In the genomic region with DNA sequence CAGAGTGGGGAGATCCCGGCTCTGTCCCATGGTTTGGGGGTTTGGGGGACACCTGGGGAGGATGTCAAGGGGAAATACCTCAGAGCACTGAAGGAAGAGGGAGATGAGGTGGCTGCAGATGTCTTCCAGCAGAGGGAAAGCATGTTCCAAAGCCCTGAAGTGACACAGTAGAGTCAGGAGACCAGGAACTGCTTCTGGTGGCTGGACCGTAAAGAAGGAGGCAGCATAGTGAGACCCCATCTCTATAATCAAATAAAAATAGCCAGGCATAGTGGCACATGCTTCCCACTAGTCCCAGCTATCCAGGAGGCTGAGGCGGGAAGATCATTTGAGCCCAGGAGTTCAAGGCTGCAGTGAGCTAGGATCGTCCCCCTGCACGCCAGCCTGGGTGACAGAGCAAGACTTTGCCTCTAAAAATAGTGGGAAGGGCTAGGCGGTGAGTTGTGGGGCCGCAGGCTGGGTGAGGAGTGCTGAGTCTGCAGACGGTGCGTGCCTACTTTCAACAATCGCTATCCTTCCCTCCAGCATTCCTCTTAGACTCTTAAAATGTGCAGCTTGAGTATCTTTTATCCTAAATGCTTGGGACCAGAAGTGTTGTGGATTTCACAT, we compare ENCODE assay signal across 23 cellular contexts. TPM values are rescaled to one million over a fixed set of nuclear protein-coding genes. Genes with fewer than 3 reads are reported as not detected.
DNase-seq lines count a peak whose midpoint lies in the region; ATAC-seq, FAIRE-seq and TF ChIP-seq lines count a peak whose summit lies in the region.
"Had no signal": no experiment of that assay in that cellular context is flagged by ENCODE, and none has a peak within 500 bp of the region (broad histone marks: within the 10 kb centered on the region; RNA-seq: fewer than 3 reads in every experiment).

No MANE protein-coding gene starts in this region.

- H3K9ac ChIP-seq in K562 (ENCODE audit: insufficient read depth in 1 of 2, low read depth in 2 of 2, low read length in 2 of 2): no peak overlapping the region
- H3K9ac ChIP-seq in PC-3 (ENCODE audit: low read length): no peak overlapping the region
- H3K9ac ChIP-seq: BLaER1 treated with 17β-estradiol and CSF1 and Interleukin-3, amounts not matched to agents 10 nM and 100 nM had no signal

- TF ChIP-seq RAD21 in K562 (CRISPR knock-in tag; conservative IDR thresholded peaks at IDR 0.05 in 1 of 2, IDR thresholded peaks at IDR 0.05 in 1 of 2): no peak

- BruUV-seq in MCF 10A (replicated peaks; lab: Mats Ljungman, UMichigan) (no TSS peak), K562 (replicated peaks; lab: Mats Ljungman, UMichigan) (no TSS peak), PC-3 (replicated peaks; lab: Mats Ljungman, UMichigan) (no TSS peak)

- H4K20me1 ChIP-seq in K562 (replicated peaks; ENCODE audit: control insufficient read depth, insufficient read depth, low read length) (no peaks in the 10 kb centered on the region), PC-3 (ENCODE audit: low read length) (no peaks in the 10 kb centered on the region)
- H4K20me1 ChIP-seq: BLaER1 treated with 17β-estradiol and CSF1 and Interleukin-3, amounts not matched to agents 10 nM and 100 nM had no signal

- H3K9me3 ChIP-seq in breast epithelium: no peaks in the 10 kb centered on the region
- no peaks in the 10 kb centered on the region for H3K9me3 ChIP-seq in K562 (replicated peaks; ENCODE audit: control insufficient read depth, insufficient read depth, low read depth, low read length)
- no peaks in the 10 kb centered on the region for H3K9me3 ChIP-seq in PC-3 (ENCODE audit: low read length)
- H3K9me3 ChIP-seq: BLaER1 treated with 17β-estradiol and CSF1 and Interleukin-3, amounts not matched to agents 10 nM and 100 nM had no signal

- H3K4me1 ChIP-seq in breast epithelium (peaks cover 8 to 21% of the 10 kb centered on the region in 2 donors), K562 (replicated peaks in 1 of 2; ENCODE audit: control insufficient read depth in 2 of 2, insufficient read depth in 2 of 2, low read length in 2 of 2) (peaks cover 6 to 14% of the 10 kb centered on the region in 2 experiments), PC-3 (ENCODE audit: insufficient read depth, low read length) (peaks cover 33% of the 10 kb centered on the region)

- in situ Hi-C loops in K562 (cut with MboI): loop anchor here (10.0 kb wide), 1 partner anchor 153 kb away; no protein-coding TSS in a partner anchor

- peak overlapping the region; percentile 88 to 91 for H3K27ac ChIP-seq in breast epithelium
- no peak overlapping the region for H3K27ac ChIP-seq in K562 (ENCODE audit: extremely low read depth, low read depth, low read length)
- H3K27ac ChIP-seq in PC-3 (ENCODE audit: low read length): no peak overlapping the region
- H3K27ac ChIP-seq: 22Rv1; BLaER1 treated with 17β-estradiol and CSF1 and Interleukin-3, amounts not matched to agents 10 nM and 100 nM had no signal

- H3K4me3 ChIP-seq in breast epithelium (no peak overlapping the region), K562 (no peak overlapping the region), PC-3 (ENCODE audit: low read length) (no peak overlapping the region)
- H3K4me3 ChIP-seq: BLaER1 treated with 17β-estradiol and CSF1 and Interleukin-3, amounts not matched to agents 10 nM and 100 nM had no signal

- no peaks in the 10 kb centered on the region for H3K9me2 ChIP-seq in PC-3 (replicated peaks; ENCODE audit: low read length)

- POLR2A ChIA-PET in MCF 10A (lab: Yijun Ruan, JAX) (interaction anchor here (0.5 kb wide), 1 partner anchor 25 kb away, joined by 4 read pairs; no protein-coding TSS in a partner anchor), K562 (lab: Yijun Ruan, JAX) (interaction anchor here (0.5 kb wide), 1 partner anchor 20 kb away, joined by 3 read pairs; no protein-coding TSS in a partner anchor), PC-3 (lab: Charles Lee; ENCODE audit: unreplicated experiment) (no interaction called here)

- TF ChIP-seq EP300 in K562 (IDR thresholded peaks at IDR 0.05; ENCODE audit: low read length): no peak

- TF ChIP-seq CTCF in breast epithelium (IDR thresholded peaks at IDR 0.05): no peak
- TF ChIP-seq CTCF in MCF 10A (IDR thresholded peaks at IDR 0.05; ENCODE audit: unreplicated experiment): no peak
- TF ChIP-seq CTCF in K562 (IDR thresholded peaks at IDR 0.05 in 2 of 3, conservative IDR thresholded peaks at IDR 0.05 in 1 of 3; ENCODE audit: insufficient read depth in 2 of 3, low read depth in 1 of 3, low read length in 3 of 3): no peak
- no peak for TF ChIP-seq CTCF in mesothelial cell of epicardium (IDR thresholded peaks at IDR 0.05; ENCODE audit: unreplicated experiment)
- no peak for TF ChIP-seq CTCF in PC-3 (conservative IDR thresholded peaks at IDR 0.05; ENCODE audit: low read depth, low read length)

- H3K9me3 Mint-ChIP-seq in MCF 10A (ENCODE audit: unreplicated experiment) (no peaks in the 10 kb centered on the region), mesothelial cell of epicardium (no peaks in the 10 kb centered on the region)
- H3K9me3 Mint-ChIP-seq: CD4-positive, alpha-beta memory T cell had no signal

- DNase-seq in breast epithelium (ENCODE audit: low spot score in 2 of 2) (no peak), MCF 10A (ENCODE audit: unreplicated experiment) (no peak), K562 (ENCODE audit: extremely low read depth in 1 of 4, low spot score in 3 of 4) (no peak), mesothelial cell of epicardium (ENCODE audit: low spot score in 2 of 2, unreplicated experiment in 2 of 2) (no peak), PC-3 (no peak), NCI-H2029 treated with DMSO at 0.1 percent for 48 hours (lab: John Stamatoyannopoulos, UW) (no peak)
- DNase-seq: ACHN; CD4-positive, alpha-beta memory T cell; DND-41; NCI-H1105; NCI-H2029; NCI-H2171; NCI-H345; NCI-H524; NCI-H82; OCI-M1; Right ventricle myocardium superior had no signal

- no peaks in the 10 kb centered on the region for H3K9me1 ChIP-seq in K562 (ENCODE audit: control insufficient read depth, insufficient read depth, low read length)

- WGBS in K562 (ENCODE audit: insufficient coverage, low coverage, missing lambda C conversion rate): 57% methylated on average over 10 of the region's 10 CpGs

- no peak overlapping the region for H2AFZ ChIP-seq in K562 (ENCODE audit: low read depth, low read length)
- no peak overlapping the region for H2AFZ ChIP-seq in PC-3 (ENCODE audit: low read length)

- no peak for FAIRE-seq in K562 (lab: Jason Lieb, UNC)
- FAIRE-seq: GM12892, H54 had no signal

- H3K4me1 Mint-ChIP-seq in MCF 10A (ENCODE audit: insufficient read depth, unreplicated experiment) (peaks cover 9% of the 10 kb centered on the region), mesothelial cell of epicardium (peaks cover 67% of the 10 kb centered on the region)
- H3K4me1 Mint-ChIP-seq: CD4-positive, alpha-beta memory T cell had no signal

- H3F3A ChIP-seq in PC-3 (ENCODE audit: low read length, unreplicated experiment): no peaks in the 10 kb centered on the region

- CTCF ChIA-PET in MCF 10A (lab: Yijun Ruan, JAX) (interaction anchor here (1.7 kb wide), 1 partner anchor 182 kb away, joined by 4 read pairs; no protein-coding TSS in a partner anchor), K562 (lab: Yijun Ruan, JAX; ENCODE audit: low intra/inter-chr PET ratio) (interaction anchor here (0.5 kb wide), 1 partner anchor 263 kb away, joined by 3 read pairs; no protein-coding TSS in a partner anchor), PC-3 (lab: Charles Lee) (no interaction called here)

- H3K27ac Mint-ChIP-seq in MCF 10A (ENCODE audit: low read depth, unreplicated experiment): no peak overlapping the region
- H3K27ac Mint-ChIP-seq in mesothelial cell of epicardium: peak overlapping the region; percentile 97
- H3K27ac Mint-ChIP-seq: CD4-positive, alpha-beta memory T cell had no signal

- H3K27me3 Mint-ChIP-seq in MCF 10A (ENCODE audit: insufficient read depth, unreplicated experiment): peaks cover 30% of the 10 kb centered on the region
- H3K27me3 Mint-ChIP-seq in mesothelial cell of epicardium (ENCODE audit: low read depth): no peaks in the 10 kb centered on the region

- 0 out of 3 replicates have a peak, but pooled peaks have one; percentile 22 for ATAC-seq in K562
- ATAC-seq in GM21576 (IDR thresholded peaks at IDR 0.05; ENCODE audit: unreplicated experiment): no peak
- no peak for ATAC-seq in PC-3
- ATAC-seq in GM21360 (IDR thresholded peaks at IDR 0.05; ENCODE audit: unreplicated experiment): no peak

- H3K36me3 ChIP-seq in breast epithelium (no peaks in the 10 kb centered on the region), K562 (ENCODE audit: control insufficient read depth, insufficient read depth, low read length) (no peaks in the 10 kb centered on the region), PC-3 (ENCODE audit: low read depth, low read length) (no peaks in the 10 kb centered on the region)
- H3K36me3 ChIP-seq: BLaER1 treated with 17β-estradiol and CSF1 and Interleukin-3, amounts not matched to agents 10 nM and 100 nM had no signal

- H3K27me3 ChIP-seq in breast epithelium (no peaks in the 10 kb centered on the region), K562 (ENCODE audit: control insufficient read depth in 2 of 2, insufficient read depth in 2 of 2, low read length in 2 of 2) (no peaks in the 10 kb centered on the region), PC-3 (ENCODE audit: low read length) (no peaks in the 10 kb centered on the region)

- H3K4me3 Mint-ChIP-seq in MCF 10A (ENCODE audit: unreplicated experiment) (no peak overlapping the region), mesothelial cell of epicardium (no peak overlapping the region)
- H3K4me3 Mint-ChIP-seq: CD4-positive, alpha-beta memory T cell had no signal

- TF ChIP-seq POLR2A in breast epithelium (IDR thresholded peaks at IDR 0.05) (no peak), K562 (conservative IDR thresholded peaks at IDR 0.05) (no peak)

- H3K79me2 ChIP-seq in K562 (ENCODE audit: control insufficient read depth, insufficient read depth, low read length): no peaks in the 10 kb centered on the region
- no peaks in the 10 kb centered on the region for H3K79me2 ChIP-seq in PC-3 (ENCODE audit: low read length)

- intact Hi-C loops in breast epithelium (cut with DNase I; ENCODE audit: low total_unique reads): no loop called here
- intact Hi-C loops in MCF 10A (cut with micrococcal nuclease): no loop called here
- intact Hi-C loops in K562 (cut with micrococcal nuclease): no loop called here
- intact Hi-C loops in PC-3 (cut with micrococcal nuclease): no loop called here

- H3K4me2 ChIP-seq in K562 (ENCODE audit: insufficient read depth, low read length) (no peak overlapping the region), PC-3 (ENCODE audit: low read length) (no peak overlapping the region)

- H3K36me3 Mint-ChIP-seq in MCF 10A (ENCODE audit: insufficient read depth, unreplicated experiment) (no peaks in the 10 kb centered on the region), mesothelial cell of epicardium (no peaks in the 10 kb centered on the region)
- H3K36me3 Mint-ChIP-seq: CD4-positive, alpha-beta memory T cell had no signal

RNA-seq across cellular contexts. Expression of a gene that starts 26.2 kb away (rescaled TPM):
- 100 to 1,000 TPM in 1 of 3 donors, 10 to 100 TPM in 1, 1 to 10 TPM in 1; 6.6 to 110 (median 87.2) TPM for total RNA-seq in breast epithelium
- total RNA-seq in MCF 10A (2022): 34.6 and 37.8 TPM in 2 replicates
- 7.6 and 9.1 TPM in 2 replicates for total RNA-seq in K562 (2011; cell fraction: chromatin; rRNA removed; ENCODE audit: low replicate concordance)
- 13.3 and 13.7 TPM in 2 replicates for total RNA-seq in K562 (2011; cell fraction: nucleolus; rRNA removed)
- 10.1 and 12.0 TPM in 2 replicates for total RNA-seq in K562 (2011; cell fraction: nucleoplasm; rRNA removed)
- total RNA-seq in K562 (2014; rRNA removed): 37.0 and 46.8 TPM in 2 replicates
- total RNA-seq in K562 (2014; rRNA removed; fragmentation: Illumina TruSeq; extraction: Trizol): 17.7 and 17.8 TPM in 2 replicates
- 24.0 and 24.9 TPM in 2 replicates for total RNA-seq in K562 (2015; rRNA removed; fragmentation: Illumina TruSeq; extraction: Trizol)
- total RNA-seq in K562 (2021): 30.5 and 39.1 TPM in 2 replicates
- polyA plus RNA-seq in K562 (2011; rRNA removed): 4.8 and 9.0 TPM in 2 replicates
- 4.5 and 21.4 TPM in 2 replicates for polyA plus RNA-seq in K562 (2011; cell fraction: cytosol; rRNA removed)
- 7.4 and 25.5 TPM in 2 replicates for polyA plus RNA-seq in K562 (2011; cell fraction: nucleus; rRNA removed)
- polyA plus RNA-seq in K562 (2012): 45.6 and 82.2 TPM in 2 replicates
- 16.7 and 19.3 TPM in 2 replicates for polyA plus RNA-seq in K562 (2014; fragmentation: Illumina TruSeq; extraction: Trizol)
- 1 to 10 TPM; 3.4 to 6.3 TPM for polyA plus RNA-seq in K562 (2014; fragmentation: Nextera tagmentation; extraction: Ambion mirVana)
- polyA plus RNA-seq in K562 (2014; rRNA removed): 23.1 and 32.2 TPM in 2 replicates
- 2.8 and 7.0 TPM in 2 replicates for polyA minus RNA-seq in K562 (2011; rRNA and poly(A)+ RNA removed)
- 7.7 and 23.0 TPM in 2 replicates for polyA minus RNA-seq in K562 (2011; cell fraction: cytosol; rRNA and poly(A)+ RNA removed)
- polyA minus RNA-seq in K562 (2011; cell fraction: nucleus; rRNA and poly(A)+ RNA removed): 12.7 and 22.8 TPM in 2 replicates
- total RNA-seq in mesothelial cell of epicardium: 99.9 to 108 TPM (median 104 TPM) in 3 replicates
- 852 and 906 TPM in 2 replicates for total RNA-seq in PC-3 (2014; rRNA removed)
- total RNA-seq: CD4-positive, alpha-beta memory T cell had no signal

Comparison
In these comparisons a context has a peak if more than half of its experiments do, and no peak if none do; other contexts are left out.
1. H3K27ac ChIP-seq: peak in breast epithelium (2 of 2); none in K562 (single experiment) and PC-3 (single experiment).